ENCODE assay signal across 1 cellular context in the genomic region with DNA sequence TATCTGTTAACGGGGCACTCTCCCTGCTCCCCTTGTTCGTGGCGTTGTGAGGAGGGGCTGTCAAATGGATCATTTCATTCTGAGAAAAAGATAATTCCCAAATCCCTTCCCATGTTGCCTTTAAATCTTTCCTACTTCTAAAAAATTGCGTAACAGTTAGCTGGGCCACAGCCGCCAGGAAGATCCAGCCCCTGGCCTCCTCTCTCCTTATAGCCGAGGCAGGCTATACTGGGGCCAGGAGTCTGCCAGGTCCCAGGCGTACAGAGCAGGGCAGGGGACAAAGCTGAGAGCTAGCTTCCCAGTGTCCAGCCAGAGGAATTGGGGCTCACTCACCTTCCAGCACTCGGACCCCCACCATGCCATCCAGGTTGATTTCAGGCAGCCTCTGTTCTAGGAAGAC.
A peak's percentile ranks its signal among the peaks of the same experiment; 100 is the strongest.
TF ChIP-seq lines count a peak whose summit lies in the region.

No MANE protein-coding gene starts in this region.

TF ChIP-seq in K562, 482 proteins besides CTCF, POLR2A, EP300 and RAD21:
- TF ChIP-seq CEBPB (tag; IDR thresholded peaks at IDR 0.05), result peak; percentile 62
- TF ChIP-seq MYNN (IDR thresholded peaks at IDR 0.05), result no peak
- no peak for TF ChIP-seq MYNN (CRISPR knock-in tag; IDR thresholded peaks at IDR 0.05)
- no peak for TF ChIP-seq CEBPG (CRISPR knock-in tag; IDR thresholded peaks at IDR 0.05)
- peak; percentile 56 to 67 for TF ChIP-seq CEBPG (tag; conservative IDR thresholded peaks at IDR 0.05 in 1 of 2, IDR thresholded peaks at IDR 0.05 in 1 of 2)
